In the genomic region with DNA sequence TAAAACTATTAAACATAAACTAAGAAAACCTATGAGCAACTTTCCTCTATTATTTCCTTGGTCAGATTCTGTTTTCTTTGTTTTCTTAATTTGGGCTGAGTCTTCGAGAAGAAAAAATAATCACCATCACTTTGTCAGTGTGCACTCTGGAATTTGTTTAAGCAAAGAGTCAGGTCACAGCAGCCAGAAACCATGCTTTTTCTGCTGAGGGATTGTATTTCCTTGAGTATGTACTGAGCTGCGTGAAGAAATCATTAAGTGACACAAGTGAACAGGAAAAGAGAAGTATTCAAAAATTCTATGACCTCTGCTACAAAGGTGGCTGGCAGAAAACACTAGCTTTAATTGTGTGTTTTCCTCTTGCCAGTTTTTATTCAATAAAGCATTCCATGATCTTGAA, we compare ENCODE assay signal across 3 cellular contexts.
TF ChIP-seq lines count a peak whose summit lies in the region.

No MANE protein-coding gene starts in this region.

TF ChIP-seq in IMR-90, 13 proteins besides CTCF, POLR2A, EP300 and RAD21:
- no peak for TF ChIP-seq RFX5 (IDR thresholded peaks at IDR 0.05; ENCODE audit: low read depth, low read length)
- TF ChIP-seq MAFK (IDR thresholded peaks at IDR 0.05; ENCODE audit: low read depth, low read length) = no peak
- TF ChIP-seq FOS (IDR thresholded peaks at IDR 0.05; ENCODE audit: low read depth, low read length) = no peak
- no peak for TF ChIP-seq CHD1 (IDR thresholded peaks at IDR 0.05; ENCODE audit: low read depth, low read length)
- no peak for TF ChIP-seq NFE2L2 (IDR thresholded peaks at IDR 0.05; ENCODE audit: low read depth, low read length)
- no peak for TF ChIP-seq MAZ (IDR thresholded peaks at IDR 0.05; ENCODE audit: borderline replicate concordance, low read depth, low read length)
- no peak for TF ChIP-seq RCOR1 (IDR thresholded peaks at IDR 0.05; ENCODE audit: insufficient replicate concordance, low read length)

TF ChIP-seq in endothelial cell of umbilical vein, 7 proteins besides CTCF, POLR2A, EP300 and RAD21:
- TF ChIP-seq FOS (IDR thresholded peaks at IDR 0.05; ENCODE audit: borderline replicate concordance, insufficient read depth, low read length) (no peak), JUN (IDR thresholded peaks at IDR 0.05; ENCODE audit: borderline replicate concordance, insufficient read depth, insufficient read length, low read depth) (no peak), GATA2 (IDR thresholded peaks at IDR 0.05; ENCODE audit: insufficient read depth, insufficient read length, low read depth, low read length) (no peak), MYC (IDR thresholded peaks at IDR 0.05; ENCODE audit: low read depth, low read length) (no peak), EZH2 (IDR thresholded peaks at IDR 0.05; ENCODE audit: borderline replicate concordance, low read depth, low read length, severe bottlenecking) (no peak), POLR2AphosphoS5 (IDR thresholded peaks at IDR 0.05; ENCODE audit: insufficient read depth, low read depth, low read length) (no peak)
- TF ChIP-seq, protein P1, sequence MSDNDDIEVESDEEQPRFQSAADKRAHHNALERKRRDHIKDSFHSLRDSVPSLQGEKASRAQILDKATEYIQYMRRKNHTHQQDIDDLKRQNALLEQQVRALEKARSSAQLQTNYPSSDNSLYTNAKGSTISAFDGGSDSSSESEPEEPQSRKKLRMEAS (IDR thresholded peaks at IDR 0.05; ENCODE audit: insufficient read depth, insufficient read length) = no peak

TF ChIP-seq in HepG2, 621 proteins besides CTCF, POLR2A, EP300 and RAD21:
- TF ChIP-seq HOXA9 (CRISPR knock-in tag; IDR thresholded peaks at IDR 0.05; ENCODE audit: borderline replicate concordance) (no peak), PTBP1 (IDR thresholded peaks at IDR 0.05; ENCODE audit: low read depth, low read length, poor library complexity, severe bottlenecking) (no peak), ZNF232 (CRISPR knock-in tag; IDR thresholded peaks at IDR 0.05; ENCODE audit: borderline replicate concordance) (no peak), STAT5B (CRISPR knock-in tag; IDR thresholded peaks at IDR 0.05) (no peak), ZMYM4 (CRISPR knock-in tag; IDR thresholded peaks at IDR 0.05) (no peak), SNRNP70 (IDR thresholded peaks at IDR 0.05; ENCODE audit: low read depth, low read length) (no peak)
- TF ChIP-seq, protein P2, sequence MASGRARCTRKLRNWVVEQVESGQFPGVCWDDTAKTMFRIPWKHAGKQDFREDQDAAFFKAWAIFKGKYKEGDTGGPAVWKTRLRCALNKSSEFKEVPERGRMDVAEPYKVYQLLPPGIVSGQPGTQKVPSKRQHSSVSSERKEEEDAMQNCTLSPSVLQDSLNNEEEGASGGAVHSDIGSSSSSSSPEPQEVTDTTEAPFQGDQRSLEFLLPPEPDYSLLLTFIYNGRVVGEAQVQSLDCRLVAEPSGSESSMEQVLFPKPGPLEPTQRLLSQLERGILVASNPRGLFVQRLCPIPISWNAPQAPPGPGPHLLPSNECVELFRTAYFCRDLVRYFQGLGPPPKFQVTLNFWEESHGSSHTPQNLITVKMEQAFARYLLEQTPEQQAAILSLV (CRISPR knock-in tag; IDR thresholded peaks at IDR 0.05; ENCODE audit: borderline replicate concordance) = no peak
- TF ChIP-seq, protein P3, sequence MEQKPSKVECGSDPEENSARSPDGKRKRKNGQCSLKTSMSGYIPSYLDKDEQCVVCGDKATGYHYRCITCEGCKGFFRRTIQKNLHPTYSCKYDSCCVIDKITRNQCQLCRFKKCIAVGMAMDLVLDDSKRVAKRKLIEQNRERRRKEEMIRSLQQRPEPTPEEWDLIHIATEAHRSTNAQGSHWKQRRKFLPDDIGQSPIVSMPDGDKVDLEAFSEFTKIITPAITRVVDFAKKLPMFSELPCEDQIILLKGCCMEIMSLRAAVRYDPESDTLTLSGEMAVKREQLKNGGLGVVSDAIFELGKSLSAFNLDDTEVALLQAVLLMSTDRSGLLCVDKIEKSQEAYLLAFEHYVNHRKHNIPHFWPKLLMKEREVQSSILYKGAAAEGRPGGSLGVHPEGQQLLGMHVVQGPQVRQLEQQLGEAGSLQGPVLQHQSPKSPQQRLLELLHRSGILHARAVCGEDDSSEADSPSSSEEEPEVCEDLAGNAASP (CRISPR knock-in tag; IDR thresholded peaks at IDR 0.05; ENCODE audit: borderline replicate concordance) = no peak
